Comparison of ENCODE assay signal across 8 cellular contexts in genomic region chr4:54099287-54099958, GRCh38. TPM values are rescaled to one million over a fixed set of nuclear protein-coding genes. Genes with fewer than 3 reads are reported as not detected.
A peak's percentile ranks its signal among the peaks of the same experiment; 100 is the strongest.
DNase-seq lines count a peak whose midpoint lies in the region; ATAC-seq and TF ChIP-seq lines count a peak whose summit lies in the region.

No MANE protein-coding gene starts in this region.

- peaks cover 94 to 97% of the 10 kb centered on the region in 2 donors for H3K27me3 Mint-ChIP-seq in effector memory CD8-positive, alpha-beta T cell

- no peak for TF ChIP-seq CTCF in osteoblast (IDR thresholded peaks at IDR 0.05; ENCODE audit: extremely low read depth, low read depth, low read length)
- TF ChIP-seq CTCF in left lung (IDR thresholded peaks at IDR 0.05) = no peak
- no peak for TF ChIP-seq CTCF in GM20000 (IDR thresholded peaks at IDR 0.05; ENCODE audit: extremely low read depth, missing control alignments)

- peaks cover 82% of the 10 kb centered on the region for H3K27me3 ChIP-seq in osteoblast (ENCODE audit: insufficient read depth, low read length)
- peaks cover 98 to 100% of the 10 kb centered on the region in 2 donors for H3K27me3 ChIP-seq in left lung

- no peaks in the 10 kb centered on the region for H4K20me1 ChIP-seq in osteoblast (ENCODE audit: insufficient read depth, low read length)

- peak overlapping the region; percentile 87 for H3K4me2 ChIP-seq in osteoblast (ENCODE audit: insufficient read depth, low read length)

- no peaks in the 10 kb centered on the region for H3K79me2 ChIP-seq in osteoblast (ENCODE audit: insufficient read depth, low read length)

- H3K9me3 ChIP-seq in ES-I3 (ENCODE audit: control insufficient read depth, insufficient read depth, low read length) = no peaks in the 10 kb centered on the region
- H3K9me3 ChIP-seq in osteoblast (ENCODE audit: low read depth, low read length) = no peaks in the 10 kb centered on the region
- H3K9me3 ChIP-seq in left lung = no peaks in the 10 kb centered on the region

- H3K4me1 Mint-ChIP-seq in effector memory CD8-positive, alpha-beta T cell (ENCODE audit: low read depth in 2 of 2) = peaks cover 28 to 29% of the 10 kb centered on the region in 2 donors

- ATAC-seq in effector memory CD8-positive, alpha-beta T cell (replicated peaks) = no peak
- ATAC-seq in left lung (no peak), GM19324 (IDR thresholded peaks at IDR 0.05; ENCODE audit: low FRiP score, unreplicated experiment) (no peak)

- H3K9ac ChIP-seq in ES-I3 (ENCODE audit: low read depth, low read length) = peak overlapping the region; percentile 23; the same call in 1 of the 2 replicates

- H3K4me1 ChIP-seq in ES-I3 (ENCODE audit: insufficient read depth, low read length) = peaks cover 39% of the 10 kb centered on the region
- H3K4me1 ChIP-seq in osteoblast (ENCODE audit: insufficient read depth, low read length) = peaks cover 17% of the 10 kb centered on the region
- H3K4me1 ChIP-seq in left lung = peaks cover 12 to 29% of the 10 kb centered on the region in 2 donors

- H3K36me3 ChIP-seq in ES-I3 (ENCODE audit: insufficient read depth, low read length) (no peaks in the 10 kb centered on the region), osteoblast (ENCODE audit: insufficient read depth, low read length) (no peaks in the 10 kb centered on the region), left lung (no peaks in the 10 kb centered on the region)

- no peaks in the 10 kb centered on the region for H3K9me3 Mint-ChIP-seq in effector memory CD8-positive, alpha-beta T cell

- H2AFZ ChIP-seq in osteoblast (ENCODE audit: low read length) = no peak overlapping the region

- H3K4me3 ChIP-seq in osteoblast (ENCODE audit: insufficient read depth, low read length) (peak overlapping the region; percentile 64), left lung (no peak overlapping the region)

- no peaks in the 10 kb centered on the region for H3K36me3 Mint-ChIP-seq in effector memory CD8-positive, alpha-beta T cell (ENCODE audit: insufficient read depth)

- no peak overlapping the region for H3K27ac ChIP-seq in osteoblast (ENCODE audit: low read depth, low read length)
- no peak overlapping the region for H3K27ac ChIP-seq in left lung

- H3K4me3 Mint-ChIP-seq in effector memory CD8-positive, alpha-beta T cell = peak overlapping the region; percentile 73 to 74

- no peak overlapping the region for H3K27ac Mint-ChIP-seq in effector memory CD8-positive, alpha-beta T cell

- intact Hi-C loops in left lung (cut with DNase I) = no loop called here

- DNase-seq in NCI-H1930 (lab: John Stamatoyannopoulos, UW) (peak; percentile 65 to 71), osteoblast (ENCODE audit: insufficient read length, low spot score, missing footprints) (peak; percentile 86), NCI-H187 (lab: John Stamatoyannopoulos, UW) (no peak), left lung (no peak), GM20000 (ENCODE audit: low spot score) (no peak)
- DNase-seq in effector memory CD8-positive, alpha-beta T cell = no peak

RNA-seq across cellular contexts. Expression of gene GSX2, which starts 0.5 kb away (rescaled TPM):
- total RNA-seq in osteoblast = not detected in 2 replicates
- not detected for total RNA-seq in left lung

RNA-seq across cellular contexts. Expression of gene CHIC2, which starts 35.0 kb away (rescaled TPM):
- total RNA-seq in osteoblast = 66.6 and 73.1 TPM in 2 replicates
- 10 to 100 TPM; 18.5 to 22.3 TPM for total RNA-seq in left lung

Comparison
In these comparisons a context has a peak if more than half of its experiments do, and no peak if none do; other contexts are left out.
1. DNase-seq: peak in NCI-H1930 (2 of 2) and osteoblast (single experiment); none in effector memory CD8-positive, alpha-beta T cell (0 of 3), NCI-H187 (0 of 2), left lung (0 of 2) and GM20000 (single experiment).